1 cellular context compared by ENCODE assay signal in the genomic region with DNA sequence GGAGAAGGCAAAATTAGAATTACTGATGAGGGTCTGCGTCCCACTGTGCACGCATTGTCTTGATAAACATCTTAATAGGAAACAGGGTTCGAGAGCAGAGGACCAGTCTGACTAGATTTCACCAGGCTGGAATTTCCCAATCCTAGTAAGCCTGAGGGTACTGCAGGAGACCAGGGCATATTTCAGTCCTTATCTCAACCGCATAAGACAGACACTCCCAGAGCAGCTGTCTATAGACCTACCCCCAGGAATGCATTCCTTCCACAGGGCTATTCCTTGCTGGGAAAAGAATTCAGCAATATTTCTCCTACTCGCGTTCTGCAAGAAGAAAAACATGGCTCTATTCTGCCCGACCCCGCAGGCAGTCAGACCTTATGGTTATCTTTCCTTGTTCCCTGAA. TPM values are rescaled to one million over a fixed set of nuclear protein-coding genes. Genes with fewer than 3 reads are reported as not detected.
"Had no signal": no experiment of that assay in that cellular context is flagged by ENCODE, and none has a peak within 500 bp of the region (broad histone marks: within the 10 kb centered on the region; RNA-seq: fewer than 3 reads in every experiment).

No MANE protein-coding gene starts in this region.

RNA-seq across cellular contexts. Expression of a gene that starts 24.5 kb away (rescaled TPM):
- total RNA-seq: PC-3 had no signal
